In the genomic region with DNA sequence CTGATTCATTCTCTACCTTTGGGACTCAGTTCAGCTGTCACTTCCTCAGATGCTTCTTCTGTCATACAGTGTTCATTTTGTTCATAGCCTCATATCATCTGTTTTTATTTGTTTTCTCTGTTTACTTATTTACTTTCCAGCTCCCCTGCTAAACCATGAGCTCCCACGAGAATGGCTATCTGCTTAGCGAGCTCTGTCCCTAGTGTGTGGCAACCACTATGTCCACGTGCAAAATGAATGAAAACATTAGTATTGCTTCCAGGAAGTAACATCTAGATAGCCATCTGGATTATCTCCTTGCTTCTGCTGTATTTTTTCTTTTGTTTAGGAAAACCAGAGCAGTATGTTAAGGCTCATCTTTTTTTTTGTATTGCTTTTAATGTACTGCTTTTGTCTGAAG, we compare ENCODE assay signal across 18 cellular contexts.
"Had no signal": no experiment of that assay in that cellular context is flagged by ENCODE, and none has a peak within 500 bp of the region (broad histone marks: within the 10 kb centered on the region; RNA-seq: fewer than 3 reads in every experiment).

No MANE protein-coding gene starts in this region.

- H3K27me3 ChIP-seq: MG63, SJSA1 had no signal

- H3K9me3 ChIP-seq: MG63, SJSA1, SK-N-SH had no signal

- H3K4me2 ChIP-seq: SK-N-SH had no signal

- H3K27ac ChIP-seq: SJSA1 had no signal

- DNase-seq: IMR-90, Karpas-422, KG1, MG63, NCI-H1092 treated with DMSO at 0.1 percent for 48 hours, NCI-H1436, NCI-H187 treated with DMSO at 0.1 percent for 48 hours, NCI-H2029 treated with DMSO at 0.1 percent for 48 hours, NCI-H2107, NCI-H2227 treated with DMSO at 0.1 percent for 48 hours, NCI-H526 treated with DMSO at 0.1 percent for 48 hours, NCI-H748 treated with DMSO at 0.1 percent for 48 hours, Right ventricle myocardium superior, RPMI8226, SIG-M5, SK-N-SH had no signal

- H3K4me1 ChIP-seq: SJSA1 had no signal

- H3K36me3 ChIP-seq: MG63, SJSA1 had no signal

- FAIRE-seq: RCC 7860 had no signal

- H3K4me3 ChIP-seq: MG63, SJSA1 had no signal

- H3K9ac ChIP-seq: SK-N-SH had no signal
